Comparison of ENCODE assay signal across 31 cellular contexts in the genomic region with DNA sequence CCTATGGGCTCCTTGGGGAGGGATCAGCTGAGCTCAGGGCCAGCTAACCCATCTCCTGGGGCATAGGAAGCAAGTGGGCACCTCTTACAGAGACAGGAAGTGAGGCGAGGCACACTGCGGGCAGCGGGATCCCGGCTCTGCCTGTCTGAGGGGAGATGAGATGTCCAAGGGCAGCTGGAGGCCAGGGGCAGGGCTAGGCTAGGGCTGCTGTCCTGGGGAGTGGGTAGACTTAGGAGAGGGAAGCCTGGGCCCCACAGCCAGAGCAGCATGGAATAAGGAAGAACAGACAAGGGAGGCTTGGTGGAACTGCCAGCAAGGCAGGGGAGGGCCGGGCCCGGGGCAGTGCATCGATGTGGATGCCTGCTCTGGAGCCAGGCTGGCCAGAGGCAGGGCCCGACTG.
DNase-seq lines count a peak whose midpoint lies in the region; ATAC-seq lines count a peak whose summit lies in the region.
"Had no signal": no experiment of that assay in that cellular context is flagged by ENCODE, and none has a peak within 500 bp of the region (broad histone marks: within the 10 kb centered on the region; RNA-seq: fewer than 3 reads in every experiment).

No MANE protein-coding gene starts in this region.

- DNase-seq in cardiac septum (ENCODE audit: low spot score) (peak; percentile 15), left ventricle myocardium superior (no peak), T-helper 17 cell (no peak), HT-29 (ENCODE audit: low spot score) (no peak)
- peak in 1 of 9 donors; percentile 11 for DNase-seq in naive thymus-derived CD4-positive, alpha-beta T cell
- DNase-seq: ACHN; activated CD4-positive, alpha-beta T cell treated with anti-CD3 and anti-CD28 coated beads for 36 hours; activated gamma-delta T cell; BE2C; cerebellar nuclear complex; dermis blood vessel endothelial cell; esophagus squamous epithelium; foreskin keratinocyte; GM23248; KG1; MG63; NCI-H1105; NCI-H1930; NCI-H510A treated with DMSO at 0.1 percent for 48 hours; stimulated activated CD4-positive, alpha-beta T cell treated with anti-CD3 and anti-CD28 coated beads, Interleukin-1b, Interleukin-23, amount 100 ng/mL, for 48 hours; T1000 had no signal

- ATAC-seq in left ventricle myocardium superior (no peak), T-helper 17 cell (no peak), GM18867 (IDR thresholded peaks at IDR 0.05; ENCODE audit: unreplicated experiment) (no peak), GM21390 (IDR thresholded peaks at IDR 0.05; ENCODE audit: unreplicated experiment) (no peak)
- no peak for ATAC-seq in naive thymus-derived CD4-positive, alpha-beta T cell
- ATAC-seq: activated CD4-positive, alpha-beta T cell treated with anti-CD3 and anti-CD28 coated beads for 36 hours; body of pancreas; foreskin keratinocyte had no signal

- H3K9me3 ChIP-seq in T-helper 17 cell (ENCODE audit: control insufficient read depth, low read length, poor library complexity, severe bottlenecking): no peaks in the 10 kb centered on the region
- no peaks in the 10 kb centered on the region for H3K9me3 ChIP-seq in naive thymus-derived CD4-positive, alpha-beta T cell (ENCODE audit: control insufficient read depth in 2 of 3, low read length in 3 of 3)
- H3K9me3 ChIP-seq: adrenal gland, BE2C, body of pancreas, esophagus squamous epithelium, MG63, SJSA1, uterus had no signal

- peaks cover 29% of the 10 kb centered on the region for H3K4me1 Mint-ChIP-seq in T-helper 17 cell
- peaks cover 15 to 37% (median 32%) of the 10 kb centered on the region in 7 donors for H3K4me1 Mint-ChIP-seq in naive thymus-derived CD4-positive, alpha-beta T cell

- H3K27ac ChIP-seq in naive thymus-derived CD4-positive, alpha-beta T cell (ENCODE audit: low read depth, low read length): no peak overlapping the region
- H3K27ac ChIP-seq: adrenal gland, body of pancreas, esophagus squamous epithelium, foreskin keratinocyte, GM23248, parathyroid adenoma, SJSA1, uterus, VCaP had no signal

- H3K27me3 Mint-ChIP-seq in T-helper 17 cell: no peaks in the 10 kb centered on the region
- H3K27me3 Mint-ChIP-seq in naive thymus-derived CD4-positive, alpha-beta T cell: no peaks in the 10 kb centered on the region
- H3K27me3 Mint-ChIP-seq: activated CD4-positive, alpha-beta T cell treated with anti-CD3 and anti-CD28 coated beads for 36 hours; stimulated activated naive CD8-positive, alpha-beta T cell treated with anti-CD3 and anti-CD28 coated beads, Interleukin-15, Interleukin-2, amounts not matched to agents 100 ng/mL and 50 ng/mL, for 24 hours had no signal

- no peak overlapping the region for H3K4me3 ChIP-seq in naive thymus-derived CD4-positive, alpha-beta T cell (ENCODE audit: low read length)
- H3K4me3 ChIP-seq: adrenal gland, body of pancreas, esophagus squamous epithelium, GM23248, MG63, SJSA1, smooth muscle cell, uterus had no signal

- peaks cover 0 to 26% (median 0%) of the 10 kb centered on the region in 3 experiments for H3K36me3 ChIP-seq in naive thymus-derived CD4-positive, alpha-beta T cell (ENCODE audit: control insufficient read depth in 2 of 3, insufficient read depth in 3 of 3, low read length in 3 of 3)
- H3K36me3 ChIP-seq: BE2C, SJSA1, uterus had no signal

- peaks cover 0 to 10% of the 10 kb centered on the region in 2 donors for H3K4me1 ChIP-seq in naive thymus-derived CD4-positive, alpha-beta T cell (ENCODE audit: control insufficient read depth in 2 of 2, insufficient read depth in 2 of 2, low read length in 2 of 2)
- H3K4me1 ChIP-seq: adrenal gland, BE2C, body of pancreas, esophagus squamous epithelium, foreskin keratinocyte, parathyroid adenoma, SJSA1, uterus had no signal

- no peaks in the 10 kb centered on the region for H3K27me3 ChIP-seq in naive thymus-derived CD4-positive, alpha-beta T cell (ENCODE audit: control insufficient read depth in 2 of 2, insufficient read depth in 2 of 2, low read length in 2 of 2)
- H3K27me3 ChIP-seq: adrenal gland, BE2C, body of pancreas, esophagus squamous epithelium, foreskin keratinocyte, MG63, SJSA1, uterus had no signal

- no peak overlapping the region for H3K4me3 Mint-ChIP-seq in T-helper 17 cell
- peak overlapping the region in 2 of 10 donors; percentile 18 to 19 for H3K4me3 Mint-ChIP-seq in naive thymus-derived CD4-positive, alpha-beta T cell
- H3K4me3 Mint-ChIP-seq: activated CD4-positive, alpha-beta T cell treated with anti-CD3 and anti-CD28 coated beads for 36 hours; stimulated activated naive CD8-positive, alpha-beta T cell treated with anti-CD3 and anti-CD28 coated beads, Interleukin-15, Interleukin-2, amounts not matched to agents 100 ng/mL and 50 ng/mL, for 24 hours had no signal

- CTCF ChIA-PET in naive thymus-derived CD4-positive, alpha-beta T cell (lab: Charles Lee): interaction anchor here (1.4 kb wide), 1 partner anchor 30 kb away, joined by 3 read pairs; no protein-coding TSS in a partner anchor

- POLR2A ChIA-PET in naive thymus-derived CD4-positive, alpha-beta T cell (lab: Charles Lee): no interaction called here

- peaks cover 0 to 1% (median 0%) of the 10 kb centered on the region in 11 donors for H3K9me3 Mint-ChIP-seq in naive thymus-derived CD4-positive, alpha-beta T cell
- H3K9me3 Mint-ChIP-seq: stimulated activated naive CD8-positive, alpha-beta T cell treated with anti-CD3 and anti-CD28 coated beads, Interleukin-15, Interleukin-2, amounts not matched to agents 100 ng/mL and 50 ng/mL, for 24 hours had no signal

- intact Hi-C loops in cardiac septum (cut with DNase I): no loop called here
- intact Hi-C loops in left ventricle myocardium superior (cut with micrococcal nuclease): no loop called here
- intact Hi-C loops in naive thymus-derived CD4-positive, alpha-beta T cell (cut with micrococcal nuclease): no loop called here

- peak overlapping the region; percentile 75 for H3K27ac Mint-ChIP-seq in T-helper 17 cell
- peak overlapping the region in 7 of 9 donors; percentile 30 to 77 (median 71) for H3K27ac Mint-ChIP-seq in naive thymus-derived CD4-positive, alpha-beta T cell
- H3K27ac Mint-ChIP-seq: activated CD4-positive, alpha-beta T cell treated with anti-CD3 and anti-CD28 coated beads for 36 hours; stimulated activated naive CD8-positive, alpha-beta T cell treated with anti-CD3 and anti-CD28 coated beads, Interleukin-15, Interleukin-2, amounts not matched to agents 100 ng/mL and 50 ng/mL, for 24 hours had no signal

- H3K36me3 Mint-ChIP-seq in T-helper 17 cell (ENCODE audit: low read depth): no peaks in the 10 kb centered on the region
- peaks cover 0 to 11% (median 3%) of the 10 kb centered on the region in 5 donors for H3K36me3 Mint-ChIP-seq in naive thymus-derived CD4-positive, alpha-beta T cell
